Comparison of ENCODE assay signal across 10 cellular contexts in genomic region chr9:35649431-35650340, GRCh38. TPM values are rescaled to one million over a fixed set of nuclear protein-coding genes. Genes with fewer than 3 reads are reported as not detected.
DNase-seq lines count a peak whose midpoint lies in the region; ATAC-seq and TF ChIP-seq lines count a peak whose summit lies in the region.
"Had no signal": no experiment of that assay in that cellular context is flagged by ENCODE, and none has a peak within 500 bp of the region (broad histone marks: within the 10 kb centered on the region; RNA-seq: fewer than 3 reads in every experiment).

No MANE protein-coding gene starts in this region.

- no peak for TF ChIP-seq CTCF in NB4 (IDR thresholded peaks at IDR 0.05; ENCODE audit: low read depth, low read length)

- peaks cover 0 to 2% (median 0%) of the 10 kb centered on the region in 7 donors for H3K9me3 Mint-ChIP-seq in CD4-positive, CD25-positive, alpha-beta regulatory T cell
- H3K9me3 Mint-ChIP-seq in activated naive CD4-positive, alpha-beta T cell treated with anti-CD3 and anti-CD28 coated beads for 36 hours, result no peaks in the 10 kb centered on the region
- H3K9me3 Mint-ChIP-seq in naive thymus-derived CD4-positive, alpha-beta T cell, result peaks cover 0 to 2% (median 0%) of the 10 kb centered on the region in 11 donors

- peak overlapping the region; percentile 96 to 100 (median 97) for H3K4me3 Mint-ChIP-seq in CD4-positive, CD25-positive, alpha-beta regulatory T cell
- peak overlapping the region; percentile 93 for H3K4me3 Mint-ChIP-seq in activated naive CD4-positive, alpha-beta T cell treated with anti-CD3 and anti-CD28 coated beads for 36 hours
- H3K4me3 Mint-ChIP-seq in naive thymus-derived CD4-positive, alpha-beta T cell, result peak overlapping the region; percentile 90 to 100 (median 96)

- H3K4me3 ChIP-seq in CD4-positive, CD25-positive, alpha-beta regulatory T cell (ENCODE audit: low read depth, low read length), result peak overlapping the region; percentile 88
- peak overlapping the region; percentile 17 for H3K4me3 ChIP-seq in NB4 (ENCODE audit: low read depth, low read length)
- peak overlapping the region; percentile 86 for H3K4me3 ChIP-seq in naive thymus-derived CD4-positive, alpha-beta T cell (ENCODE audit: low read length)

- no peak for TF ChIP-seq POLR2A in NB4 (IDR thresholded peaks at IDR 0.05; ENCODE audit: extremely low read depth, insufficient read length)

- H3K4me1 ChIP-seq in CD4-positive, CD25-positive, alpha-beta regulatory T cell (ENCODE audit: control insufficient read depth, insufficient read depth, low read length, poor library complexity, severe bottlenecking), result peaks cover 70% of the 10 kb centered on the region
- peaks cover 47 to 53% of the 10 kb centered on the region in 2 donors for H3K4me1 ChIP-seq in naive thymus-derived CD4-positive, alpha-beta T cell (ENCODE audit: control insufficient read depth in 2 of 2, insufficient read depth in 2 of 2, low read length in 2 of 2)

- peaks cover under 1 to 82% (median 45%) of the 10 kb centered on the region in 4 donors for H3K4me1 Mint-ChIP-seq in CD4-positive, CD25-positive, alpha-beta regulatory T cell
- peaks cover 46% of the 10 kb centered on the region for H3K4me1 Mint-ChIP-seq in activated naive CD4-positive, alpha-beta T cell treated with anti-CD3 and anti-CD28 coated beads for 36 hours (ENCODE audit: low read depth)
- H3K4me1 Mint-ChIP-seq in naive thymus-derived CD4-positive, alpha-beta T cell, result peaks cover 36 to 73% (median 49%) of the 10 kb centered on the region in 7 donors

- peak; percentile 17 to 75 (median 55) for DNase-seq in CD4-positive, CD25-positive, alpha-beta regulatory T cell
- DNase-seq in NB4 (ENCODE audit: low read depth), result peak; percentile 95
- DNase-seq in activated naive CD4-positive, alpha-beta T cell treated with anti-CD3 and anti-CD28 coated beads for 36 hours, result peak; percentile 66
- peak in 7 of 9 donors; percentile 45 to 60 (median 52) for DNase-seq in naive thymus-derived CD4-positive, alpha-beta T cell
- DNase-seq in NCI-H1092 (lab: John Stamatoyannopoulos, UW), result no peak
- DNase-seq in middle frontal gyrus (ENCODE audit: extremely low spot score, low spot score), result no peak
- DNase-seq: DMS153 had no signal

- no peak for ATAC-seq in CD4-positive, CD25-positive, alpha-beta regulatory T cell (ENCODE audit: low read depth in 2 of 2)
- ATAC-seq in naive thymus-derived CD4-positive, alpha-beta T cell, result no peak
- ATAC-seq in HG03097 (IDR thresholded peaks at IDR 0.05; ENCODE audit: low FRiP score, unreplicated experiment) (no peak), HG03571 (IDR thresholded peaks at IDR 0.05; ENCODE audit: unreplicated experiment) (no peak)

- H3K27me3 ChIP-seq in CD4-positive, CD25-positive, alpha-beta regulatory T cell (ENCODE audit: control insufficient read depth, insufficient read depth, low read length), result no peaks in the 10 kb centered on the region
- no peaks in the 10 kb centered on the region for H3K27me3 ChIP-seq in naive thymus-derived CD4-positive, alpha-beta T cell (ENCODE audit: control insufficient read depth in 2 of 2, insufficient read depth in 2 of 2, low read length in 2 of 2)

- CTCF ChIA-PET in activated naive CD4-positive, alpha-beta T cell treated with anti-CD3 and anti-CD28 coated beads for 36 hours (lab: Charles Lee), result interaction anchor here (0.6 to 12.4 kb wide), 8 partner anchors 10 to 97 kb away, joined by 3 to 149 read pairs (median 5); partner anchors contain the start of genes ARHGEF39, CCDC107, CD72 and RMRP
- CTCF ChIA-PET in naive thymus-derived CD4-positive, alpha-beta T cell (lab: Charles Lee), result interaction anchor here (1.1 to 9.4 kb wide), 8 partner anchors 9 to 80 kb away, joined by 3 to 118 read pairs (median 4); partner anchors contain the start of genes CA9, CCDC107, CD72 and RMRP

- peaks cover 5% of the 10 kb centered on the region for H3K36me3 ChIP-seq in CD4-positive, CD25-positive, alpha-beta regulatory T cell (ENCODE audit: control insufficient read depth, insufficient read depth, low read length)
- no peaks in the 10 kb centered on the region for H3K36me3 ChIP-seq in naive thymus-derived CD4-positive, alpha-beta T cell (ENCODE audit: control insufficient read depth in 2 of 3, insufficient read depth in 3 of 3, low read length in 3 of 3)

- intact Hi-C loops in activated naive CD4-positive, alpha-beta T cell treated with anti-CD3 and anti-CD28 coated beads for 36 hours (cut with micrococcal nuclease), result loop anchor here (1.0 to 10.0 kb wide), 2 partner anchors 8 to 835 kb away; no protein-coding TSS in a partner anchor
- intact Hi-C loops in naive thymus-derived CD4-positive, alpha-beta T cell (cut with micrococcal nuclease), result loop anchor here (5.0 kb wide), 2 partner anchors 532 to 753 kb away; partner anchors contain the start of genes ATOSB (in 1 of the 2) and RNF38 (in 1 of the 2)

- peaks cover 5% of the 10 kb centered on the region for H3K36me3 Mint-ChIP-seq in CD4-positive, CD25-positive, alpha-beta regulatory T cell
- H3K36me3 Mint-ChIP-seq in activated naive CD4-positive, alpha-beta T cell treated with anti-CD3 and anti-CD28 coated beads for 36 hours (ENCODE audit: low read depth), result peaks cover 11% of the 10 kb centered on the region
- H3K36me3 Mint-ChIP-seq in naive thymus-derived CD4-positive, alpha-beta T cell, result peaks cover 0 to 26% (median 0%) of the 10 kb centered on the region in 5 donors

- POLR2A ChIA-PET in naive thymus-derived CD4-positive, alpha-beta T cell (lab: Charles Lee), result interaction anchor here (0.6 to 10.8 kb wide), 17 partner anchors 10 to 127 kb away, joined by 3 to 264 read pairs (median 5); partner anchors contain the start of genes ARHGEF39, CCDC107, CD72 and CREB3

- no peaks in the 10 kb centered on the region for H3K9me3 ChIP-seq in CD4-positive, CD25-positive, alpha-beta regulatory T cell (ENCODE audit: control insufficient read depth in 2 of 2, low read length in 2 of 2)
- H3K9me3 ChIP-seq in naive thymus-derived CD4-positive, alpha-beta T cell (ENCODE audit: control insufficient read depth in 2 of 3, low read length in 3 of 3), result no peaks in the 10 kb centered on the region

- H3K27ac Mint-ChIP-seq in CD4-positive, CD25-positive, alpha-beta regulatory T cell, result peak overlapping the region; percentile 93 to 99 (median 98)
- H3K27ac Mint-ChIP-seq in activated naive CD4-positive, alpha-beta T cell treated with anti-CD3 and anti-CD28 coated beads for 36 hours, result peak overlapping the region; percentile 94
- H3K27ac Mint-ChIP-seq in naive thymus-derived CD4-positive, alpha-beta T cell, result peak overlapping the region; percentile 86 to 98 (median 95)

- H3K27me3 Mint-ChIP-seq in CD4-positive, CD25-positive, alpha-beta regulatory T cell, result peaks cover 12% of the 10 kb centered on the region
- H3K27me3 Mint-ChIP-seq in activated naive CD4-positive, alpha-beta T cell treated with anti-CD3 and anti-CD28 coated beads for 36 hours (ENCODE audit: low read depth), result no peaks in the 10 kb centered on the region
- no peaks in the 10 kb centered on the region for H3K27me3 Mint-ChIP-seq in naive thymus-derived CD4-positive, alpha-beta T cell

- H3K27ac ChIP-seq in CD4-positive, CD25-positive, alpha-beta regulatory T cell (ENCODE audit: insufficient read depth, low read length, poor library complexity, severe bottlenecking), result peak overlapping the region; percentile 93
- peak overlapping the region; percentile 83 for H3K27ac ChIP-seq in naive thymus-derived CD4-positive, alpha-beta T cell (ENCODE audit: low read depth, low read length)

RNA-seq across cellular contexts. Expression of gene SIT1, which starts 1.0 kb away (rescaled TPM):
- total RNA-seq in CD4-positive, CD25-positive, alpha-beta regulatory T cell, result 76.9 TPM
- polyA plus RNA-seq in CD4-positive, CD25-positive, alpha-beta regulatory T cell, result 100 to 1,000 TPM; 239 to 346 (median 308) TPM
- 10 to 100 TPM; 44.0 to 45.4 TPM for total RNA-seq in activated naive CD4-positive, alpha-beta T cell treated with anti-CD3 and anti-CD28 coated beads for 36 hours
- 100 to 1,000 TPM in 1 of 5 experiments, 10 to 100 TPM in 4; 16.9 to 225 (median 45.6) TPM for total RNA-seq in naive thymus-derived CD4-positive, alpha-beta T cell
- polyA plus RNA-seq in naive thymus-derived CD4-positive, alpha-beta T cell, result 100 to 1,000 TPM in 1 of 2 donors, 10 to 100 TPM in 1; 97.4 to 162 TPM
- total RNA-seq: frontal cortex had no signal

RNA-seq across cellular contexts. Expression of gene RMRP, which starts 8.1 kb away (rescaled TPM):
- 6,542 TPM for total RNA-seq in CD4-positive, CD25-positive, alpha-beta regulatory T cell
- polyA plus RNA-seq in CD4-positive, CD25-positive, alpha-beta regulatory T cell, result not detected
- total RNA-seq in activated naive CD4-positive, alpha-beta T cell treated with anti-CD3 and anti-CD28 coated beads for 36 hours, result over 10,000 TPM in 1 of 2 experiments, 1,000 to 10,000 TPM in 1; 7,381 to 12,571 TPM
- over 10,000 TPM in 1 of 5 experiments, 1,000 to 10,000 TPM in 4; 5,750 to 11,273 (median 9,225) TPM for total RNA-seq in naive thymus-derived CD4-positive, alpha-beta T cell
- polyA plus RNA-seq in naive thymus-derived CD4-positive, alpha-beta T cell, result 10 to 100 TPM in 1 of 2 donors, not detected in 1; 49.2 TPM

RNA-seq across cellular contexts. Expression of gene CCDC107, which starts 8.4 kb away (rescaled TPM):
- total RNA-seq in CD4-positive, CD25-positive, alpha-beta regulatory T cell, result 31.2 TPM
- 10 to 100 TPM; 65.8 to 83.2 (median 71.7) TPM for polyA plus RNA-seq in CD4-positive, CD25-positive, alpha-beta regulatory T cell
- total RNA-seq in activated naive CD4-positive, alpha-beta T cell treated with anti-CD3 and anti-CD28 coated beads for 36 hours, result 1 to 10 TPM; 5.6 to 6.4 TPM
- 10 to 100 TPM; 12.0 to 37.4 (median 16.4) TPM for total RNA-seq in naive thymus-derived CD4-positive, alpha-beta T cell
- polyA plus RNA-seq in naive thymus-derived CD4-positive, alpha-beta T cell, result 10 to 100 TPM; 49.1 to 65.7 TPM

RNA-seq across cellular contexts. Expression of gene ARHGEF39, which starts 15.3 kb away (rescaled TPM):
- 0.84 TPM for total RNA-seq in CD4-positive, CD25-positive, alpha-beta regulatory T cell
- under 1 TPM; 0.36 to 0.66 (median 0.44) TPM for polyA plus RNA-seq in CD4-positive, CD25-positive, alpha-beta regulatory T cell
- 10 to 100 TPM; 28.9 to 30.4 TPM for total RNA-seq in activated naive CD4-positive, alpha-beta T cell treated with anti-CD3 and anti-CD28 coated beads for 36 hours
- total RNA-seq in naive thymus-derived CD4-positive, alpha-beta T cell, result 10 to 100 TPM in 1 of 5 experiments, 1 to 10 TPM in 1, under 1 TPM in 1, not detected in 2; 0.11 to 10.4 (median 1.0) TPM
- polyA plus RNA-seq in naive thymus-derived CD4-positive, alpha-beta T cell, result under 1 TPM; 0.12 to 0.44 TPM

RNA-seq across cellular contexts. Expression of gene CA9, which starts 24.0 kb away (rescaled TPM):
- total RNA-seq in CD4-positive, CD25-positive, alpha-beta regulatory T cell, result not detected
- under 1 TPM in 1 of 4 donors, not detected in 3; 0.48 TPM for polyA plus RNA-seq in CD4-positive, CD25-positive, alpha-beta regulatory T cell
- under 1 TPM; 0.38 to 0.52 TPM for total RNA-seq in activated naive CD4-positive, alpha-beta T cell treated with anti-CD3 and anti-CD28 coated beads for 36 hours
- total RNA-seq in naive thymus-derived CD4-positive, alpha-beta T cell, result under 1 TPM in 1 of 5 experiments, not detected in 4; 0.36 TPM
- polyA plus RNA-seq in naive thymus-derived CD4-positive, alpha-beta T cell, result not detected

Comparison
In these comparisons a context has a peak if more than half of its experiments do, and no peak if none do; other contexts are left out.
1. DNase-seq: peak in CD4-positive, CD25-positive, alpha-beta regulatory T cell (3 of 3), NB4 (single experiment), activated naive CD4-positive, alpha-beta T cell treated with anti-CD3 and anti-CD28 coated beads for 36 hours (single experiment) and naive thymus-derived CD4-positive, alpha-beta T cell (7 of 9); none in NCI-H1092 (single experiment) and middle frontal gyrus (single experiment).
2. H3K4me3 ChIP-seq: peak in every context shown above with its lines; median percentile 88 in CD4-positive, CD25-positive, alpha-beta regulatory T cell; 86 in naive thymus-derived CD4-positive, alpha-beta T cell; 17 in NB4.
3. Peak in every context shown above with its lines, with median percentiles within 50 percentile points of each other: H3K27ac Mint-ChIP-seq and H3K4me3 Mint-ChIP-seq.